Comparison of ENCODE assay signal across 11 cellular contexts in genomic region chr3:42655980-42656679, GRCh38. TPM values are rescaled to one million over a fixed set of nuclear protein-coding genes. Genes with fewer than 3 reads are reported as not detected.
DNase-seq lines count a peak whose midpoint lies in the region; ATAC-seq and TF ChIP-seq lines count a peak whose summit lies in the region.
"Had no signal": no experiment of that assay in that cellular context is flagged by ENCODE, and none has a peak within 500 bp of the region (broad histone marks: within the 10 kb centered on the region; RNA-seq: fewer than 3 reads in every experiment).

No MANE protein-coding gene starts in this region.

- no peaks in the 10 kb centered on the region for H3K9me3 ChIP-seq in muscle layer of colon (ENCODE audit: low read length)
- H3K9me3 ChIP-seq: spleen had no signal

- peak overlapping the region in 1 of 2 donors; percentile 65 for H3K4me3 ChIP-seq in muscle layer of colon (ENCODE audit: low read depth in 1 of 2, low read length in 2 of 2)

- peak overlapping the region; percentile 25 for H3K4me3 Mint-ChIP-seq in natural killer cell
- H3K4me3 Mint-ChIP-seq in natural killer cell treated with Interleukin-12 subunit alpha and Interleukin-12 subunit beta and Interleukin-15 and Interleukin-18, amount 100 ng/mL, for 72 hours: no peak overlapping the region
- H3K4me3 Mint-ChIP-seq in nephron progenitor cell: no peak overlapping the region

- H3K27ac Mint-ChIP-seq in natural killer cell (peak overlapping the region in 1 of 2 donors; percentile 63), nephron progenitor cell (no peak overlapping the region)
- H3K27ac Mint-ChIP-seq in natural killer cell treated with Interleukin-12 subunit alpha and Interleukin-12 subunit beta and Interleukin-15 and Interleukin-18, amount 100 ng/mL, for 72 hours: no peak overlapping the region

- ATAC-seq in natural killer cell (no peak), GM18867 (IDR thresholded peaks at IDR 0.05; ENCODE audit: unreplicated experiment) (no peak), HG03354 (IDR thresholded peaks at IDR 0.05; ENCODE audit: poor library complexity, severe bottlenecking, unreplicated experiment) (no peak)
- no peak for ATAC-seq in natural killer cell treated with Interleukin-12 subunit alpha and Interleukin-12 subunit beta and Interleukin-15 and Interleukin-18, amount 100 ng/mL, for 72 hours

- H3K4me1 Mint-ChIP-seq in natural killer cell: peaks cover 0 to 49% of the 10 kb centered on the region in 2 donors
- H3K4me1 Mint-ChIP-seq in natural killer cell treated with Interleukin-12 subunit alpha and Interleukin-12 subunit beta and Interleukin-15 and Interleukin-18, amount 100 ng/mL, for 72 hours (ENCODE audit: low read depth in 2 of 2): peaks cover 7 to 12% of the 10 kb centered on the region in 2 donors
- H3K4me1 Mint-ChIP-seq in nephron progenitor cell: peaks cover 23% of the 10 kb centered on the region

- H3K36me3 Mint-ChIP-seq in natural killer cell (no peaks in the 10 kb centered on the region), nephron progenitor cell (ENCODE audit: low read depth) (no peaks in the 10 kb centered on the region)
- no peaks in the 10 kb centered on the region for H3K36me3 Mint-ChIP-seq in natural killer cell treated with Interleukin-12 subunit alpha and Interleukin-12 subunit beta and Interleukin-15 and Interleukin-18, amount 100 ng/mL, for 72 hours

- intact Hi-C loops in natural killer cell (cut with micrococcal nuclease): no loop called here

- no peaks in the 10 kb centered on the region for H3K27me3 ChIP-seq in muscle layer of colon (ENCODE audit: control insufficient read depth in 1 of 2, insufficient read depth in 2 of 2, low read length in 2 of 2)

- peak overlapping the region; percentile 81 for H3K27ac ChIP-seq in muscle layer of colon (ENCODE audit: low read depth, low read length)
- H3K27ac ChIP-seq: C4-2B had no signal

- peaks cover 50% of the 10 kb centered on the region for H3K4me1 ChIP-seq in muscle layer of colon (ENCODE audit: insufficient read depth, low read length)

- H3K36me3 ChIP-seq in muscle layer of colon (ENCODE audit: insufficient read depth, low read length): peaks cover 2% of the 10 kb centered on the region

- H3K9ac ChIP-seq in muscle layer of colon (ENCODE audit: low read length): no peak overlapping the region

- no peaks in the 10 kb centered on the region for H3K9me3 Mint-ChIP-seq in natural killer cell
- no peaks in the 10 kb centered on the region for H3K9me3 Mint-ChIP-seq in natural killer cell treated with Interleukin-12 subunit alpha and Interleukin-12 subunit beta and Interleukin-15 and Interleukin-18, amount 100 ng/mL, for 72 hours
- no peaks in the 10 kb centered on the region for H3K9me3 Mint-ChIP-seq in nephron progenitor cell

- DNase-seq in natural killer cell: no peak
- DNase-seq in natural killer cell treated with Interleukin-12 subunit alpha and Interleukin-12 subunit beta and Interleukin-15 and Interleukin-18, amount 100 ng/mL, for 72 hours (ENCODE audit: low spot score): no peak
- DNase-seq in dermis blood vessel endothelial cell: peak; percentile 54
- no peak for DNase-seq in NCI-H1694 treated with DMSO at 0.1 percent for 48 hours (lab: John Stamatoyannopoulos, UW)
- DNase-seq in nephron progenitor cell: no peak
- DNase-seq: NCI-H1105, spleen had no signal

- TF ChIP-seq CTCF in natural killer cell (IDR thresholded peaks at IDR 0.05) (no peak), nephron progenitor cell (IDR thresholded peaks at IDR 0.05) (no peak)

- H3K27me3 Mint-ChIP-seq in natural killer cell (ENCODE audit: low read depth in 2 of 2): no peaks in the 10 kb centered on the region
- H3K27me3 Mint-ChIP-seq in natural killer cell treated with Interleukin-12 subunit alpha and Interleukin-12 subunit beta and Interleukin-15 and Interleukin-18, amount 100 ng/mL, for 72 hours: no peaks in the 10 kb centered on the region
- H3K27me3 Mint-ChIP-seq in nephron progenitor cell (ENCODE audit: low read depth, poor library complexity): peaks cover 4% of the 10 kb centered on the region

RNA-seq across cellular contexts. Expression of gene ZBTB47, which starts 2.6 kb away (rescaled TPM):
- total RNA-seq in natural killer cell: 1 to 10 TPM; 2.1 to 3.0 (median 3.0) TPM
- total RNA-seq in natural killer cell treated with Interleukin-12 subunit alpha and Interleukin-12 subunit beta and Interleukin-15 and Interleukin-18, amount 100 ng/mL, for 72 hours: 1 to 10 TPM; 1.9 to 2.7 TPM
- 13.9 and 19.6 TPM in 2 replicates for total RNA-seq in dermis blood vessel endothelial cell

RNA-seq across cellular contexts. Expression of gene KLHL40, which starts 29.2 kb away (rescaled TPM):
- total RNA-seq in natural killer cell (not detected), dermis blood vessel endothelial cell (0.17 TPM in 1 of 2 replicates, not detected in the other)
- not detected for total RNA-seq in natural killer cell treated with Interleukin-12 subunit alpha and Interleukin-12 subunit beta and Interleukin-15 and Interleukin-18, amount 100 ng/mL, for 72 hours
- total RNA-seq: spleen had no signal

RNA-seq across cellular contexts. Expression of gene HHATL, which starts 46.5 kb away (rescaled TPM):
- total RNA-seq in natural killer cell: not detected
- not detected for total RNA-seq in natural killer cell treated with Interleukin-12 subunit alpha and Interleukin-12 subunit beta and Interleukin-15 and Interleukin-18, amount 100 ng/mL, for 72 hours
- total RNA-seq in dermis blood vessel endothelial cell: not detected in 2 replicates
- total RNA-seq: spleen had no signal

RNA-seq across cellular contexts. Expression of gene NKTR, which starts 55.6 kb away (rescaled TPM):
- total RNA-seq in natural killer cell (100 to 1,000 TPM; 212 to 252 (median 217) TPM), dermis blood vessel endothelial cell (61.7 and 133 TPM in 2 replicates)
- 100 to 1,000 TPM in 1 of 2 donors, 10 to 100 TPM in 1; 85.4 to 145 TPM for total RNA-seq in natural killer cell treated with Interleukin-12 subunit alpha and Interleukin-12 subunit beta and Interleukin-15 and Interleukin-18, amount 100 ng/mL, for 72 hours
